Comparison of ENCODE assay signal across 15 cellular contexts in genomic region chr17:32318071-32318470, GRCh38. TPM values are rescaled to one million over a fixed set of nuclear protein-coding genes. Genes with fewer than 3 reads are reported as not detected.
DNase-seq lines count a peak whose midpoint lies in the region; ATAC-seq and TF ChIP-seq lines count a peak whose summit lies in the region.
"Had no signal": no experiment of that assay in that cellular context is flagged by ENCODE, and none has a peak within 500 bp of the region (broad histone marks: within the 10 kb centered on the region; RNA-seq: fewer than 3 reads in every experiment).

No MANE protein-coding gene starts in this region.

- H3K27ac Mint-ChIP-seq in activated CD4-positive, alpha-beta T cell treated with anti-CD3 and anti-CD28 coated beads, Interleukin-2, amount 10 ng/mL, durations not matched to agents 24 days and 14 days = no peak overlapping the region
- H3K27ac Mint-ChIP-seq in chondrocyte (ENCODE audit: unreplicated experiment) = no peak overlapping the region
- peak overlapping the region in 3 of 6 donors; percentile 36 to 72 (median 70) for H3K27ac Mint-ChIP-seq in naive B cell

- intact Hi-C loops in activated CD4-positive, alpha-beta T cell treated with anti-CD3 and anti-CD28 coated beads, Interleukin-2, amount 10 ng/mL, durations not matched to agents 24 days and 14 days (cut with micrococcal nuclease) = loop anchor here (5.0 kb wide), 2 partner anchors 51 to 116 kb away; partner anchors contain the start of gene RHBDL3

- in situ Hi-C loops in Caki2 (cut with HindIII; ENCODE audit: low pct_unique_long_range_greater_than_20kb, low sequenced_read_pairs) = no loop called here

- no peaks in the 10 kb centered on the region for H3K36me3 Mint-ChIP-seq in activated CD4-positive, alpha-beta T cell treated with anti-CD3 and anti-CD28 coated beads, Interleukin-2, amount 10 ng/mL, durations not matched to agents 24 days and 14 days (ENCODE audit: low read depth)
- H3K36me3 Mint-ChIP-seq in chondrocyte (ENCODE audit: low read depth) (no peaks in the 10 kb centered on the region), naive B cell (no peaks in the 10 kb centered on the region)

- H3K27me3 Mint-ChIP-seq in activated CD4-positive, alpha-beta T cell treated with anti-CD3 and anti-CD28 coated beads, Interleukin-2, amount 10 ng/mL, durations not matched to agents 24 days and 14 days = peaks cover 24% of the 10 kb centered on the region
- H3K27me3 Mint-ChIP-seq in chondrocyte (ENCODE audit: low read depth) (peaks cover 13% of the 10 kb centered on the region), naive B cell (peaks cover 0 to 20% (median 19%) of the 10 kb centered on the region in 3 donors)

- ATAC-seq in naive B cell (ENCODE audit: low read depth in 2 of 2) = no peak

- peak overlapping the region; percentile 21 for H3K4me3 Mint-ChIP-seq in activated CD4-positive, alpha-beta T cell treated with anti-CD3 and anti-CD28 coated beads, Interleukin-2, amount 10 ng/mL, durations not matched to agents 24 days and 14 days
- H3K4me3 Mint-ChIP-seq in chondrocyte (ENCODE audit: unreplicated experiment) (no peak overlapping the region), naive B cell (peak overlapping the region in 6 of 8 donors; percentile 3 to 82 (median 40))
- H3K4me3 Mint-ChIP-seq: H9 had no signal

- POLR2A ChIA-PET in GM10248 (lab: Yijun Ruan, JAX) = no interaction called here

- no peak for DNase-seq in activated CD4-positive, alpha-beta T cell treated with anti-CD3 and anti-CD28 coated beads, Interleukin-2, amount 10 ng/mL, durations not matched to agents 24 days and 14 days
- DNase-seq in activated CD4-positive, alpha-beta T cell treated with anti-CD3 and anti-CD28 coated beads, Interleukin-2, amount 50 U/mL, for 1 hour = no peak
- peak; percentile 60 for DNase-seq in Caki2 (ENCODE audit: low read depth)
- peak; percentile 2 for DNase-seq in chondrocyte (ENCODE audit: low spot score)
- DNase-seq in naive B cell = no peak
- DNase-seq in GM10248 (ENCODE audit: extremely low spot score) = no peak
- no peak for DNase-seq in NCI-H2081 treated with DMSO at 0.1 percent for 48 hours (lab: John Stamatoyannopoulos, UW)
- DNase-seq in 8988T = no peak
- DNase-seq: C1 segment of cervical spinal cord; H9; IMR-90; NCI-H1105; NCI-H1694; NK-92 treated with Interleukin-12 subunit alpha and Interleukin-12 subunit beta, amount 100 ng/mL, for 24 hours; SHP77 had no signal

- CTCF ChIA-PET in GM10248 (lab: Yijun Ruan, JAX) = interaction anchor here (0.7 to 2.7 kb wide), 8 partner anchors 15 to 137 kb away, joined by 3 to 10 read pairs (median 5); no protein-coding TSS in a partner anchor

- no peak for TF ChIP-seq CTCF in chondrocyte (IDR thresholded peaks at IDR 0.05)
- no peak for TF ChIP-seq CTCF in GM10248 (IDR thresholded peaks at IDR 0.05; ENCODE audit: control extremely low read depth, extremely low read depth, low read depth, missing control alignments)

- peaks cover 11% of the 10 kb centered on the region for H3K4me1 Mint-ChIP-seq in activated CD4-positive, alpha-beta T cell treated with anti-CD3 and anti-CD28 coated beads, Interleukin-2, amount 10 ng/mL, durations not matched to agents 24 days and 14 days
- H3K4me1 Mint-ChIP-seq in chondrocyte (ENCODE audit: low read depth) (no peaks in the 10 kb centered on the region), naive B cell (peaks cover 17 to 23% (median 18%) of the 10 kb centered on the region in 3 donors)

- no peaks in the 10 kb centered on the region for H3K9me3 Mint-ChIP-seq in activated CD4-positive, alpha-beta T cell treated with anti-CD3 and anti-CD28 coated beads, Interleukin-2, amount 10 ng/mL, durations not matched to agents 24 days and 14 days
- no peaks in the 10 kb centered on the region for H3K9me3 Mint-ChIP-seq in chondrocyte (ENCODE audit: low read depth)
- H3K9me3 Mint-ChIP-seq in naive B cell = no peaks in the 10 kb centered on the region
- H3K9me3 Mint-ChIP-seq: H9 had no signal

RNA-seq across cellular contexts. Expression of gene C17orf75, which starts 23.9 kb away (rescaled TPM):
- total RNA-seq in activated CD4-positive, alpha-beta T cell treated with anti-CD3 and anti-CD28 coated beads, Interleukin-2, amount 10 ng/mL, durations not matched to agents 24 days and 14 days = 32.2 and 33.5 TPM in 2 replicates
- total RNA-seq in Caki2 (2014; rRNA removed; shearing (Covaris generic); ENCODE audit: low replicate concordance) = 16.7 and 24.6 TPM in 2 replicates
- total RNA-seq in chondrocyte = 19.3 to 23.7 TPM (median 21.9 TPM) in 3 replicates
- 10 to 100 TPM in 3 of 6 donors, 1 to 10 TPM in 3; 4.5 to 12.4 (median 9.6) TPM for polyA plus RNA-seq in naive B cell (ENCODE audit: low read depth in 6 of 6)

RNA-seq across cellular contexts. Expression of gene ZNF207, which starts 31.9 kb away (rescaled TPM):
- total RNA-seq in activated CD4-positive, alpha-beta T cell treated with anti-CD3 and anti-CD28 coated beads, Interleukin-2, amount 10 ng/mL, durations not matched to agents 24 days and 14 days = 269 and 272 TPM in 2 replicates
- 83.6 and 93.9 TPM in 2 replicates for total RNA-seq in Caki2 (2014; rRNA removed; shearing (Covaris generic); ENCODE audit: low replicate concordance)
- 96.8 to 138 TPM (median 107 TPM) in 3 replicates for total RNA-seq in chondrocyte
- 100 to 1,000 TPM; 126 to 165 (median 142) TPM for polyA plus RNA-seq in naive B cell (ENCODE audit: low read depth in 6 of 6)

RNA-seq across cellular contexts. Expression of gene RHBDL3, which starts 52.4 kb away (rescaled TPM):
- 0.12 and 0.31 TPM in 2 replicates for total RNA-seq in activated CD4-positive, alpha-beta T cell treated with anti-CD3 and anti-CD28 coated beads, Interleukin-2, amount 10 ng/mL, durations not matched to agents 24 days and 14 days
- 4.5 and 7.2 TPM in 2 replicates for total RNA-seq in Caki2 (2014; rRNA removed; shearing (Covaris generic); ENCODE audit: low replicate concordance)
- total RNA-seq in chondrocyte = 0.10 to 0.27 TPM (median 0.25 TPM) in 3 replicates
- polyA plus RNA-seq in naive B cell (ENCODE audit: low read depth in 6 of 6) = not detected

Comparison
In these comparisons a context has a peak if more than half of its experiments do, and no peak if none do; other contexts are left out.
1. DNase-seq: peak in Caki2 (single experiment) and chondrocyte (single experiment); none in activated CD4-positive, alpha-beta T cell treated with anti-CD3 and anti-CD28 coated beads, Interleukin-2, amount 10 ng/mL, durations not matched to agents 24 days and 14 days (single experiment), activated CD4-positive, alpha-beta T cell treated with anti-CD3 and anti-CD28 coated beads, Interleukin-2, amount 50 U/mL, for 1 hour (single experiment), naive B cell (single experiment), GM10248 (single experiment), NCI-H2081 treated with DMSO at 0.1 percent for 48 hours (single experiment) and 8988T (single experiment).